In genomic region chr13:113207890-113208423, GRCh38 we compare ENCODE assay signal across 8 cellular contexts. TPM values are rescaled to one million over a fixed set of nuclear protein-coding genes. Genes with fewer than 3 reads are reported as not detected.
DNase-seq lines count a peak whose midpoint lies in the region; ATAC-seq and TF ChIP-seq lines count a peak whose summit lies in the region.

No MANE protein-coding gene starts in this region.

- H3K4me3 ChIP-seq in HUES48 (ENCODE audit: low read depth, low read length) (peak overlapping the region; percentile 80), WI38 (ENCODE audit: low read depth, low read length) (peak overlapping the region; percentile 88), fibroblast of villous mesenchyme (ENCODE audit: low read depth, low read length) (peak overlapping the region; percentile 86), neutrophil (ENCODE audit: low read depth in 1 of 2, low read length in 1 of 2) (peak overlapping the region; percentile 79 to 87)

- TF ChIP-seq CTCF in WI38 (IDR thresholded peaks at IDR 0.05; ENCODE audit: low read depth, low read length) (no peak), fibroblast of villous mesenchyme (IDR thresholded peaks at IDR 0.05; ENCODE audit: insufficient read depth, low read depth, low read length) (no peak), neutrophil (IDR thresholded peaks at IDR 0.05) (no peak)

- peak overlapping the region; percentile 98 for H3K9ac ChIP-seq in HUES48 (ENCODE audit: low read depth, low read length)

- peak; percentile 4 for DNase-seq in DMS114 treated with DMSO at 0.1 percent for 48 hours (lab: John Stamatoyannopoulos, UW; ENCODE audit: unreplicated experiment)
- peak; percentile 59 for DNase-seq in fibroblast of villous mesenchyme (ENCODE audit: low read depth)
- DNase-seq in NCI-H345 (lab: John Stamatoyannopoulos, UW), result no peak
- no peak for DNase-seq in NCI-H2196 (lab: John Stamatoyannopoulos, UW; ENCODE audit: unreplicated experiment)

- H3K36me3 ChIP-seq in HUES48 (ENCODE audit: control insufficient read depth, insufficient read depth, low read length) (peaks cover 38% of the 10 kb centered on the region), neutrophil (no peaks in the 10 kb centered on the region)

- ATAC-seq in GM21367 (IDR thresholded peaks at IDR 0.05; ENCODE audit: unreplicated experiment), result peak; percentile 6

- H3K4me1 ChIP-seq in HUES48 (ENCODE audit: control insufficient read depth, insufficient read depth, low read length) (peaks cover 27% of the 10 kb centered on the region), neutrophil (ENCODE audit: control insufficient read depth in 1 of 2, insufficient read depth in 1 of 2, low read depth in 1 of 2, low read length in 1 of 2) (peaks cover 16 to 21% of the 10 kb centered on the region in 2 experiments)

- H3K27me3 ChIP-seq in HUES48 (ENCODE audit: control insufficient read depth, insufficient read depth, low read length) (no peaks in the 10 kb centered on the region), neutrophil (no peaks in the 10 kb centered on the region)

- H3K27ac ChIP-seq in HUES48 (ENCODE audit: low read depth, low read length), result peak overlapping the region; percentile 99
- peak overlapping the region; percentile 91 for H3K27ac ChIP-seq in neutrophil

- no peaks in the 10 kb centered on the region for H3K9me3 ChIP-seq in HUES48 (ENCODE audit: control insufficient read depth, insufficient read depth, low read length)
- no peaks in the 10 kb centered on the region for H3K9me3 ChIP-seq in neutrophil

RNA-seq across cellular contexts. Expression of gene PCID2, which starts 0.5 kb away (rescaled TPM):
- total RNA-seq in fibroblast of villous mesenchyme, result 54.8 and 83.8 TPM in 2 replicates

RNA-seq across cellular contexts. Expression of gene CUL4A, which starts 1.5 kb away (rescaled TPM):
- 114 and 132 TPM in 2 replicates for total RNA-seq in fibroblast of villous mesenchyme

RNA-seq across cellular contexts. Expression of gene PROZ, which starts 49.5 kb away (rescaled TPM):
- total RNA-seq in fibroblast of villous mesenchyme, result under 0.01 TPM in 1 of 2 replicates, not detected in the other

Comparison
In these comparisons a context has a peak if more than half of its experiments do, and no peak if none do; other contexts are left out.
1. DNase-seq: peak in DMS114 treated with DMSO at 0.1 percent for 48 hours (single experiment) and fibroblast of villous mesenchyme (single experiment); none in NCI-H345 (single experiment) and NCI-H2196 (single experiment).
2. Peak in every context shown above with its lines, with median percentiles within 50 percentile points of each other: H3K4me3 ChIP-seq.